In the genomic region with DNA sequence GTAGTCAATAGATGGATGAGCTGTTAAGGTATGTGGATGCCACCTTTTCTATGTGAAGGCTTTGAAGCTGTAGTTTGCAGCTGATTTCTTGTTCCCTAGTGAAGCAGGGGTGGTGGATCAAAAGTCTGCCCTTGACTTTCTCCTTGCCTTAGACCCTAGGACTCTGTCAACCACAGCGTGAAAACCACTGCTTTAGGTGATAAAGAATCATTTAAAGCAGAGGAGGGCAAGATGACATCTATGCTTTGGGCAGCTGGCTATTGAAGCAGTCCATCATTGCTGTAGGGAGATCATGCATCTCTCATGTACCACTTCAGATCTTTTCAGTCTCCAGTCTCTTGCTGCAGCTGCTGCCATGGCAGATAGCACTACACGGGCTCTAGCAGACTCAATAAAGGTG, we compare ENCODE assay signal across 40 cellular contexts.
"Had no signal": no experiment of that assay in that cellular context is flagged by ENCODE, and none has a peak within 500 bp of the region (broad histone marks: within the 10 kb centered on the region; RNA-seq: fewer than 3 reads in every experiment).

No MANE protein-coding gene starts in this region.

- H3K4me1 ChIP-seq: ascending aorta had no signal

- H3K9me3 Mint-ChIP-seq: activated CD4-positive, alpha-beta memory T cell treated with anti-CD3 and anti-CD28 coated beads for 36 hours; activated CD4-positive, alpha-beta T cell treated with anti-CD3 and anti-CD28 coated beads, Interleukin-2, amount 10 ng/mL, durations not matched to agents 24 days and 14 days; activated CD8-positive, alpha-beta T cell treated with anti-CD3 and anti-CD28 coated beads for 36 hours; activated naive CD8-positive, alpha-beta T cell treated with anti-CD3 and anti-CD28 coated beads, Interleukin-2, amount 10 ng/mL, durations not matched to agents 7 days and 5 days; activated T-cell treated with anti-CD3 and anti-CD28 coated beads, Interleukin-2, amount 50 U/mL, for 4 hours; activated T-helper 1 cell treated with anti-CD3 and anti-CD28 coated beads, Interleukin-12 subunit alpha, Interleukin-12 subunit beta, Interleukin-2, Interleukin-4 antibody, amounts not matched to agents 30 ng/mL and 10 ng/mL and 1 ng/mL, durations not matched to agents 14 hours and 24 hours and 36 hours; activated T-helper 17 cell treated with anti-CD3 and anti-CD28 coated beads, Interleukin-2, amount 50 U/mL, for 72 hours; T-helper 1 cell treated with Interleukin-12 subunit alpha and Interleukin-12 subunit beta and Interleukin-4 antibody, amounts not matched to agents 30 μg/mL and 1 μg/mL, for 36 hours; T-helper 2 cell treated with Interferon-gamma antibody and Interleukin-4, amounts not matched to agents 5 μg/mL and 100 μg/mL, for 36 hours had no signal

- H3K4me1 Mint-ChIP-seq: activated CD4-positive, alpha-beta T cell treated with anti-CD3 and anti-CD28 coated beads for 36 hours; activated CD4-positive, alpha-beta T cell treated with anti-CD3 and anti-CD28 coated beads, Interleukin-2, amount 10 ng/mL, durations not matched to agents 24 days and 14 days; activated naive CD8-positive, alpha-beta T cell treated with anti-CD3 and anti-CD28 coated beads, Interleukin-2, amount 10 ng/mL, durations not matched to agents 7 days and 5 days; activated naive CD8-positive, alpha-beta T cell treated with anti-CD3 and anti-CD28 coated beads, Interleukin-2, amount 50 U/mL, for 24 hours; activated T-helper 17 cell treated with anti-CD3 and anti-CD28 coated beads, Interleukin-2, amount 50 U/mL, for 72 hours; WTC11 had no signal

- H3K27ac Mint-ChIP-seq: activated CD4-positive, alpha-beta memory T cell treated with anti-CD3 and anti-CD28 coated beads for 36 hours; activated CD4-positive, alpha-beta T cell treated with anti-CD3 and anti-CD28 coated beads for 36 hours; activated CD4-positive, alpha-beta T cell treated with anti-CD3 and anti-CD28 coated beads, Interleukin-2, amount 10 ng/mL, durations not matched to agents 24 days and 14 days; activated CD8-positive, alpha-beta T cell treated with anti-CD3 and anti-CD28 coated beads for 36 hours; activated naive CD8-positive, alpha-beta T cell; activated naive CD8-positive, alpha-beta T cell treated with anti-CD3 and anti-CD28 coated beads, Interleukin-2, amount 10 ng/mL, durations not matched to agents 7 days and 5 days; activated naive CD8-positive, alpha-beta T cell treated with anti-CD3 and anti-CD28 coated beads, Interleukin-2, amount 50 U/mL, for 24 hours; activated T-cell treated with anti-CD3 and anti-CD28 coated beads, Interleukin-2, amount 50 U/mL, for 72 hours; activated T-helper 1 cell treated with anti-CD3 and anti-CD28 coated beads, Interleukin-12 subunit alpha, Interleukin-12 subunit beta, Interleukin-2, Interleukin-4 antibody, amounts not matched to agents 30 ng/mL and 10 ng/mL and 1 ng/mL, durations not matched to agents 14 hours and 24 hours and 36 hours; activated T-helper 17 cell treated with anti-CD3 and anti-CD28 coated beads, Interleukin-2, amount 50 U/mL, for 72 hours; brain; T-helper 1 cell treated with Interleukin-12 subunit alpha and Interleukin-12 subunit beta and Interleukin-4 antibody, amounts not matched to agents 30 μg/mL and 1 μg/mL, for 36 hours; T-helper 2 cell treated with Interferon-gamma antibody and Interleukin-4, amounts not matched to agents 5 μg/mL and 100 μg/mL, for 36 hours; WTC11 had no signal

- H3K4me3 ChIP-seq: ascending aorta, cardiac muscle cell had no signal

- FAIRE-seq: bronchial epithelial cell, TTC549 had no signal

- H3K27ac ChIP-seq: ascending aorta, cardiac muscle cell, WERI-Rb-1 had no signal

- H3K4me3 Mint-ChIP-seq: activated CD4-positive, alpha-beta memory T cell treated with anti-CD3 and anti-CD28 coated beads for 36 hours; activated CD4-positive, alpha-beta T cell treated with anti-CD3 and anti-CD28 coated beads for 36 hours; activated CD4-positive, alpha-beta T cell treated with anti-CD3 and anti-CD28 coated beads, Interleukin-2, amount 10 ng/mL, durations not matched to agents 24 days and 14 days; activated CD8-positive, alpha-beta T cell treated with anti-CD3 and anti-CD28 coated beads for 36 hours; activated naive CD8-positive, alpha-beta T cell; activated naive CD8-positive, alpha-beta T cell treated with anti-CD3 and anti-CD28 coated beads, Interleukin-2, amount 10 ng/mL, durations not matched to agents 7 days and 5 days; activated naive CD8-positive, alpha-beta T cell treated with anti-CD3 and anti-CD28 coated beads, Interleukin-2, amount 50 U/mL, for 24 hours; activated T-cell treated with anti-CD3 and anti-CD28 coated beads, Interleukin-2, amount 50 U/mL, for 4 hours; activated T-cell treated with anti-CD3 and anti-CD28 coated beads, Interleukin-2, amount 50 U/mL, for 72 hours; activated T-helper 1 cell treated with anti-CD3 and anti-CD28 coated beads, Interleukin-12 subunit alpha, Interleukin-12 subunit beta, Interleukin-2, Interleukin-4 antibody, amounts not matched to agents 30 ng/mL and 10 ng/mL and 1 ng/mL, durations not matched to agents 14 hours and 24 hours and 36 hours; activated T-helper 17 cell treated with anti-CD3 and anti-CD28 coated beads, Interleukin-2, amount 50 U/mL, for 72 hours; brain; central memory CD8-positive, alpha-beta T cell; T-helper 1 cell treated with Interleukin-12 subunit alpha and Interleukin-12 subunit beta and Interleukin-4 antibody, amounts not matched to agents 30 μg/mL and 1 μg/mL, for 36 hours; T-helper 2 cell treated with Interferon-gamma antibody and Interleukin-4, amounts not matched to agents 5 μg/mL and 100 μg/mL, for 36 hours; WTC11 had no signal

- DNase-seq: activated CD4-positive, alpha-beta memory T cell treated with anti-CD3 and anti-CD28 coated beads for 36 hours; activated CD4-positive, alpha-beta T cell treated with anti-CD3 and anti-CD28 coated beads for 1 hour; activated CD4-positive, alpha-beta T cell treated with anti-CD3 and anti-CD28 coated beads for 36 hours; activated CD4-positive, alpha-beta T cell treated with anti-CD3 and anti-CD28 coated beads, Interleukin-2, amount 10 ng/mL, durations not matched to agents 24 days and 14 days; activated CD4-positive, alpha-beta T cell treated with anti-CD3 and anti-CD28 coated beads, Interleukin-2, amount 50 U/mL, for 1 hour; activated CD4-positive, alpha-beta T cell treated with anti-CD3 and anti-CD28 coated beads, Interleukin-2, amount 50 U/mL, for 4 hours; activated CD4-positive, CD25-positive, alpha-beta regulatory T cell; activated CD8-positive, alpha-beta memory T cell treated with anti-CD3 and anti-CD28 coated beads, Interleukin-2, amount 50 U/mL, for 4 hours; activated CD8-positive, alpha-beta T cell treated with anti-CD3 and anti-CD28 coated beads for 36 hours; activated gamma-delta T cell; activated naive CD4-positive, alpha-beta T cell treated with anti-CD3 and anti-CD28 coated beads, Interleukin-2, amount 50 U/mL, for 16 hours; activated naive CD4-positive, alpha-beta T cell treated with Interleukin-2 at 50 U/mL for 16 hours; activated naive CD8-positive, alpha-beta T cell treated with anti-CD3 and anti-CD28 coated beads, Interleukin-2, amount 10 ng/mL, durations not matched to agents 7 days and 5 days; activated naive CD8-positive, alpha-beta T cell treated with anti-CD3 and anti-CD28 coated beads, Interleukin-2, amount 50 U/mL, for 24 hours; activated T-cell treated with anti-CD3 and anti-CD28 coated beads for 4 hours; activated T-cell treated with anti-CD3 and anti-CD28 coated beads, Interleukin-2, amount 50 U/mL, for 1 hour; activated T-cell treated with anti-CD3 and anti-CD28 coated beads, Interleukin-2, amount 50 U/mL, for 4 hours; activated T-cell treated with anti-CD3 and anti-CD28 coated beads, Interleukin-2, amount 50 U/mL, for 72 hours; amygdala; anterior cingulate cortex; caudate nucleus; cerebellar nuclear complex; SW 1271; T-helper 1 cell; T-helper 2 cell; T-helper 9 cell; WERI-Rb-1 had no signal

- H3K9me3 ChIP-seq: ascending aorta had no signal

- H3K36me3 ChIP-seq: ascending aorta, cardiac muscle cell, WERI-Rb-1 had no signal

- H3K36me3 Mint-ChIP-seq: activated CD4-positive, alpha-beta memory T cell treated with anti-CD3 and anti-CD28 coated beads for 36 hours; activated naive CD8-positive, alpha-beta T cell; activated naive CD8-positive, alpha-beta T cell treated with anti-CD3 and anti-CD28 coated beads, Interleukin-2, amount 10 ng/mL, durations not matched to agents 7 days and 5 days; brain; WTC11 had no signal

- ATAC-seq: activated CD4-positive, alpha-beta T cell treated with anti-CD3 and anti-CD28 coated beads for 36 hours; activated CD4-positive, CD25-positive, alpha-beta regulatory T cell treated with anti-CD3 and anti-CD28 coated beads, Interleukin-2, amount 50 U/mL, for 24 hours; activated CD8-positive, alpha-beta T cell treated with anti-CD3 and anti-CD28 coated beads for 36 hours; activated naive CD8-positive, alpha-beta T cell treated with anti-CD3 and anti-CD28 coated beads, Interleukin-2, amount 50 U/mL, for 24 hours; activated T-cell treated with anti-CD3 and anti-CD28 coated beads, Interleukin-2, amount 50 U/mL, for 4 hours; activated T-cell treated with anti-CD3 and anti-CD28 coated beads, Interleukin-2, amount 50 U/mL, for 72 hours; activated T-helper 17 cell treated with anti-CD3 and anti-CD28 coated beads, Interleukin-2, amount 50 U/mL, for 72 hours; WTC11 had no signal

- H3K27me3 ChIP-seq: ascending aorta, cardiac muscle cell had no signal
